ENCODE assay signal across 18 cellular contexts in genomic region chr7:22849662-22850061, GRCh38. TPM values are rescaled to one million over a fixed set of nuclear protein-coding genes. Genes with fewer than 3 reads are reported as not detected.
A peak's percentile ranks its signal among the peaks of the same experiment; 100 is the strongest.
DNase-seq lines count a peak whose midpoint lies in the region; ATAC-seq and TF ChIP-seq lines count a peak whose summit lies in the region.
"Had no signal": no experiment of that assay in that cellular context is flagged by ENCODE, and none has a peak within 500 bp of the region (broad histone marks: within the 10 kb centered on the region; RNA-seq: fewer than 3 reads in every experiment).

No MANE protein-coding gene starts in this region.

- no peaks in the 10 kb centered on the region for H3K9me3 ChIP-seq in psoas muscle
- H3K9me3 ChIP-seq: BLaER1 treated with 17β-estradiol and CSF1 and Interleukin-3, amounts not matched to agents 10 nM and 100 nM had no signal

- H3K27ac ChIP-seq in psoas muscle = peak overlapping the region; percentile 97
- H3K27ac ChIP-seq: BLaER1 treated with 17β-estradiol and CSF1 and Interleukin-3, amounts not matched to agents 10 nM and 100 nM had no signal

- H3K27ac Mint-ChIP-seq in glutamatergic neuron (ENCODE audit: unreplicated experiment) = peak overlapping the region; percentile 94

- peaks cover 11% of the 10 kb centered on the region for H3K27me3 Mint-ChIP-seq in glutamatergic neuron (ENCODE audit: unreplicated experiment)

- H3K4me3 ChIP-seq in AG10803 (ENCODE audit: low read length) (no peak overlapping the region), psoas muscle (peak overlapping the region; percentile 5)
- H3K4me3 ChIP-seq: BLaER1 treated with 17β-estradiol and CSF1 and Interleukin-3, amounts not matched to agents 10 nM and 100 nM; GM12878 had no signal

- H3K36me3 ChIP-seq in psoas muscle (ENCODE audit: insufficient read depth in 1 of 2, low read depth in 1 of 2) = no peaks in the 10 kb centered on the region
- H3K36me3 ChIP-seq: BLaER1 treated with 17β-estradiol and CSF1 and Interleukin-3, amounts not matched to agents 10 nM and 100 nM had no signal

- peaks cover 17% of the 10 kb centered on the region for H3K9me3 Mint-ChIP-seq in glutamatergic neuron (ENCODE audit: unreplicated experiment)
- H3K9me3 Mint-ChIP-seq: CD4-positive, alpha-beta memory T cell had no signal

- H3K36me3 Mint-ChIP-seq in glutamatergic neuron (ENCODE audit: unreplicated experiment) = peaks cover 10% of the 10 kb centered on the region

- ATAC-seq in psoas muscle = peak; percentile 31 to 79 (median 62)
- ATAC-seq: GM12878, Panc1 had no signal

- H3K4me1 ChIP-seq in psoas muscle = peaks cover 35% of the 10 kb centered on the region

- in situ Hi-C loops in ACHN (cut with HindIII; ENCODE audit: low pct_ligation_motif_present, low pct_unique_long_range_greater_than_20kb, low sequenced_read_pairs) = no loop called here

- peak overlapping the region; percentile 72 for H3K4me3 Mint-ChIP-seq in glutamatergic neuron (ENCODE audit: unreplicated experiment)
- H3K4me3 Mint-ChIP-seq: CD4-positive, alpha-beta memory T cell had no signal

- no peaks in the 10 kb centered on the region for H3K27me3 ChIP-seq in psoas muscle (ENCODE audit: insufficient read depth in 3 of 3, low read length in 2 of 3)
- H3K27me3 ChIP-seq: BLaER1 treated with 17β-estradiol and CSF1 and Interleukin-3, amounts not matched to agents 10 nM and 100 nM had no signal

- intact Hi-C loops in psoas muscle (cut with DNase I) = loop anchor here in 1 of 2 donors (5.0 to 10.0 kb wide), 2 partner anchors 122 to 165 kb away; partner anchors contain the start of genes HYCC1 and IL6

- peaks cover 27% of the 10 kb centered on the region for H3K4me1 Mint-ChIP-seq in glutamatergic neuron (ENCODE audit: low read depth, unreplicated experiment)

- TF ChIP-seq CTCF in AG10803 (conservative IDR thresholded peaks at IDR 0.05; ENCODE audit: low read length) = no peak
- no peak for TF ChIP-seq CTCF in glutamatergic neuron (IDR thresholded peaks at IDR 0.05; ENCODE audit: partially characterized antibody, unreplicated experiment)
- no peak for TF ChIP-seq CTCF in psoas muscle (IDR thresholded peaks at IDR 0.05)

- peak; percentile 33 for DNase-seq in AG10803 (ENCODE audit: low read depth)
- peak; percentile 78 to 80 for DNase-seq in NCI-H446 (lab: John Stamatoyannopoulos, UW)
- no peak for DNase-seq in glutamatergic neuron
- no peak for DNase-seq in psoas muscle
- no peak for DNase-seq in HUDEP-2 (lab: John Stamatoyannopoulos, UW; ENCODE audit: unreplicated experiment in 76 of 76)
- no peak for DNase-seq in ACHN
- no peak for DNase-seq in NCI-H1105 treated with DMSO at 0.1 percent for 48 hours (lab: John Stamatoyannopoulos, UW)
- DNase-seq: AML-193; CD4-positive, alpha-beta memory T cell; GDM1; HCEC 1CT; KG1; MM.1S; NCI-H187; NCI-H345 had no signal

- WGBS in psoas muscle, 3 donors = 24 to 40% (median 31%) methylated on average over 1 of the region's 1 CpG

RNA-seq across cellular contexts. Expression of gene TOMM7, which starts 27.0 kb away (rescaled TPM):
- 111 TPM for total RNA-seq in glutamatergic neuron (ENCODE audit: unreplicated experiment)
- 100 to 1,000 TPM; 465 to 704 (median 639) TPM for total RNA-seq in psoas muscle
- polyA plus RNA-seq in psoas muscle = 100 to 1,000 TPM; 401 to 791 (median 735) TPM

Comparison
In these comparisons a context has a peak if more than half of its experiments do, and no peak if none do; other contexts are left out.
1. DNase-seq: peak in AG10803 (single experiment) and NCI-H446 (2 of 2); none in glutamatergic neuron (single experiment), psoas muscle (0 of 2), HUDEP-2 (0 of 76), ACHN (single experiment) and NCI-H1105 treated with DMSO at 0.1 percent for 48 hours (single experiment).